In the genomic region with DNA sequence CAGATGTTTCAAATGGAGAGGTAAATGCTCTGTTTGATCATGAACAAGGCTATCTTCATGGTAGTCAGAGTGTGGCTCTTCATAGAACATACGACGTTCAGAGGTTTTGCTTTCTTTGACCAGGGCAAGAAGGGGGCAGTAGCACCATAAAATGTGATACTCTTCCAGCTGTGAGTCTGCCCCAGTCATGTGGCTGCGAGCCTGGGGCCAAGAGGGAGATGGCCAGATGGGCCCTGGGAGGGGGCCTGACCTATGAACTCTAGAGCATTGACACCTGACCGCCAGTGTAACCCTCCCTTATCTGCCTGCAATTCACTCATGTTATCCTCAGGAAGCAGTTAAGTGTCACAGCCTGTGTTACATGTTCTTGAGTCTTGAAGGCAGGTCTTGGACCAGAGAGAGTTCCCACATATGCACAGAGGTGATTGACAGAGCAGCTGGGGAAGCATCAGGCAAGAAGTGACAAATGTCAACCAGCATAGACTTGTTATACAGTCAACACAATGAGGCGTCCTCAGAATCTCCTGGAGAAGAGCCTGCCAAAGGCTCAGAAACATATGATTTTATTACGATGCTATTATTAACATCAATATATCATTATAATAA, we compare ENCODE assay signal across 24 cellular contexts. TPM values are rescaled to one million over a fixed set of nuclear protein-coding genes. Genes with fewer than 3 reads are reported as not detected.
"Had no signal": no experiment of that assay in that cellular context is flagged by ENCODE, and none has a peak within 500 bp of the region (broad histone marks: within the 10 kb centered on the region; RNA-seq: fewer than 3 reads in every experiment).

No MANE protein-coding gene starts in this region.

- H3K9me3 ChIP-seq: ascending aorta, esophagus squamous epithelium, left lung, neutrophil, pancreas, testis, upper lobe of left lung had no signal

- H3K36me3 ChIP-seq: ascending aorta, esophagus squamous epithelium, left lung, neutrophil, pancreas, upper lobe of left lung had no signal

- H3K4me3 ChIP-seq: ascending aorta, esophagus squamous epithelium, left lung, pancreas, testis, upper lobe of left lung had no signal

- H3K4me1 ChIP-seq: ascending aorta, esophagus squamous epithelium, left lung, pancreas, testis, upper lobe of left lung had no signal

- H3K4me1 Mint-ChIP-seq: stimulated activated memory B cell treated with anti-CD40 and anti-IgM and Interleukin-4, amounts not matched to agents 10 μg/mL and 1 μg/mL and 100 μg/mL, for 72 hours had no signal

- H3K4me3 Mint-ChIP-seq: activated naive CD4-positive, alpha-beta T cell treated with anti-CD3 and anti-CD28 coated beads, Interleukin-2, amount 10 ng/mL, durations not matched to agents 7 days and 5 days; naive B cell; stimulated activated memory B cell treated with anti-CD40 and anti-IgM and Interleukin-4, amounts not matched to agents 10 μg/mL and 1 μg/mL and 100 μg/mL, for 72 hours had no signal

- H3K27ac ChIP-seq: ascending aorta, esophagus squamous epithelium, left lung, neutrophil, pancreas, testis, upper lobe of left lung had no signal

- H3K27me3 Mint-ChIP-seq: activated naive CD4-positive, alpha-beta T cell treated with anti-CD3 and anti-CD28 coated beads, Interleukin-2, amount 10 ng/mL, durations not matched to agents 7 days and 5 days; naive B cell; stimulated activated memory B cell treated with anti-CD40 and anti-IgM and Interleukin-4, amounts not matched to agents 10 μg/mL and 1 μg/mL and 100 μg/mL, for 72 hours had no signal

- ATAC-seq: left lung; pancreas; sciatic nerve; stimulated activated memory B cell treated with anti-CD40 and anti-IgM and Interleukin-4, amounts not matched to agents 10 μg/mL and 1 μg/mL and 100 μg/mL, for 72 hours had no signal

- H3K27me3 ChIP-seq: ascending aorta, esophagus squamous epithelium, left lung, neutrophil, pancreas, testis, upper lobe of left lung had no signal

- DNase-seq: activated CD4-positive, CD25-positive, alpha-beta regulatory T cell treated with anti-CD3 and anti-CD28 coated beads, Interleukin-2, amount 50 U/mL, for 72 hours; activated CD8-positive, alpha-beta memory T cell treated with anti-CD3 and anti-CD28 coated beads for 24 hours; activated CD8-positive, alpha-beta memory T cell treated with anti-CD3 and anti-CD28 coated beads, Interleukin-2, amount 50 U/mL, for 48 hours; activated effector memory CD4-positive, alpha-beta T cell treated with Interleukin-2 at 50 U/mL for 16 hours; activated naive CD4-positive, alpha-beta T cell treated with anti-CD3 and anti-CD28 coated beads, Interleukin-2, amount 10 ng/mL, durations not matched to agents 7 days and 5 days; activated T-cell treated with anti-CD3 and anti-CD28 coated beads, Interleukin-2, amount 50 U/mL, for 48 hours; cerebellar nuclear complex; effector CD8-positive, alpha-beta T cell; esophagus squamous epithelium; glutamatergic neuron; hypothalamus; kidney; left lung; mammary epithelial cell; naive B cell; pancreas; stimulated activated CD4-positive, alpha-beta T cell treated with anti-CD3 and anti-CD28 coated beads, Interleukin-4, amount 100 ng/mL, for 24 hours; testis; upper lobe of left lung had no signal

- H3K27ac Mint-ChIP-seq: activated naive CD4-positive, alpha-beta T cell treated with anti-CD3 and anti-CD28 coated beads, Interleukin-2, amount 10 ng/mL, durations not matched to agents 7 days and 5 days; naive B cell; stimulated activated memory B cell treated with anti-CD40 and anti-IgM and Interleukin-4, amounts not matched to agents 10 μg/mL and 1 μg/mL and 100 μg/mL, for 72 hours had no signal

RNA-seq across cellular contexts. Expression of gene SCML4, which starts 55.0 kb away (rescaled TPM):
- total RNA-seq: ascending aorta, endothelial cell of umbilical vein, mammary epithelial cell had no signal
- polyA plus RNA-seq: endothelial cell of umbilical vein, mammary epithelial cell had no signal
